In the genomic region with DNA sequence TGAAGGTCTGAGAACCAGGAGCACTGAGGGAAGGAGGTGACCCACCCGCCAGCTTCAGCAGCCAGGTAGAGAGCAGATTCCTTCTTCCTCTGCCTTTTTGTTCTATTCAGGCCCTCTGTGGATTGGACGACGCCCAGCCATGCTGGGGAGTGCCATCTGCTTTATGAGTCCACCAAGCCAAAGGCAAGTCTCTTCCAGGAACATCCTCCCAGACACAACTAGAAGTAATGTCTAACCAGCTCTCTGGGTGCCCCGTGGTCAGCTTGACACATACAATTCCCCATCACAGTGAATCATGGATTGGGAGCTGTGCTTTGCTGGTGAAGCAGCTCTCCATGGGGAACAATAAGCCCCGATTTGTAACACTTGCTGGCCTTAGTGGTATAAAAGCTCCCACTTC, we compare ENCODE assay signal across 20 cellular contexts.
"Had no signal": no experiment of that assay in that cellular context is flagged by ENCODE, and none has a peak within 500 bp of the region (broad histone marks: within the 10 kb centered on the region; RNA-seq: fewer than 3 reads in every experiment).

No MANE protein-coding gene starts in this region.

- DNase-seq: activated CD8-positive, alpha-beta memory T cell treated with anti-CD3 and anti-CD28 coated beads for 24 hours; activated CD8-positive, alpha-beta memory T cell treated with anti-CD3 and anti-CD28 coated beads, Interleukin-2, amount 50 U/mL, for 4 hours; activated naive CD8-positive, alpha-beta T cell treated with anti-CD3 and anti-CD28 coated beads, Interleukin-2, amount 10 ng/mL, durations not matched to agents 7 days and 5 days; activated T-cell treated with anti-CD3 and anti-CD28 coated beads, Interleukin-2, amount 50 U/mL, for 24 hours; amniotic stem cell; effector CD8-positive, alpha-beta T cell; erythroblast; foreskin fibroblast; kidney; natural killer cell; stimulated activated CD4-positive, alpha-beta T cell treated with anti-CD3 and anti-CD28 coated beads, Interleukin-15, amount 100 ng/mL, for 24 hours; T-helper 1 cell; upper lobe of right lung had no signal

- H3K4me3 Mint-ChIP-seq: activated naive CD8-positive, alpha-beta T cell treated with anti-CD3 and anti-CD28 coated beads, Interleukin-2, amount 10 ng/mL, durations not matched to agents 7 days and 5 days; activated T-cell treated with anti-CD3 and anti-CD28 coated beads, Interleukin-2, amount 50 U/mL, for 24 hours; activated T-helper 17 cell treated with anti-CD3 and anti-CD28 coated beads, Interleukin-2, amount 50 U/mL, for 72 hours; dendritic cell treated with granulocyte-macrophage colony-stimulating factor and Interleukin-4, amounts not matched to agents 40 ng/mL and 50 ng/mL, for 4 days; mesothelial cell of epicardium; natural killer cell; stimulated activated memory B cell treated with anti-CD40 and anti-IgM and Interleukin-4, amounts not matched to agents 10 μg/mL and 1 μg/mL and 100 μg/mL, for 72 hours; WTC11 had no signal

- H3K9me3 Mint-ChIP-seq: activated naive CD8-positive, alpha-beta T cell treated with anti-CD3 and anti-CD28 coated beads, Interleukin-2, amount 10 ng/mL, durations not matched to agents 7 days and 5 days; activated T-cell treated with anti-CD3 and anti-CD28 coated beads, Interleukin-2, amount 50 U/mL, for 24 hours; activated T-helper 17 cell treated with anti-CD3 and anti-CD28 coated beads, Interleukin-2, amount 50 U/mL, for 72 hours; natural killer cell; stimulated activated memory B cell treated with anti-CD40 and anti-IgM and Interleukin-4, amounts not matched to agents 10 μg/mL and 1 μg/mL and 100 μg/mL, for 72 hours had no signal

- ATAC-seq: activated T-helper 17 cell treated with anti-CD3 and anti-CD28 coated beads, Interleukin-2, amount 50 U/mL, for 72 hours; left lobe of liver; natural killer cell; sciatic nerve; stimulated activated memory B cell treated with anti-CD40 and anti-IgM and Interleukin-4, amounts not matched to agents 10 μg/mL and 1 μg/mL and 100 μg/mL, for 72 hours; upper lobe of right lung; WTC11 had no signal

- H3K4me1 Mint-ChIP-seq: activated naive CD8-positive, alpha-beta T cell treated with anti-CD3 and anti-CD28 coated beads, Interleukin-2, amount 10 ng/mL, durations not matched to agents 7 days and 5 days; activated T-helper 17 cell treated with anti-CD3 and anti-CD28 coated beads, Interleukin-2, amount 50 U/mL, for 72 hours; mesothelial cell of epicardium; natural killer cell; stimulated activated memory B cell treated with anti-CD40 and anti-IgM and Interleukin-4, amounts not matched to agents 10 μg/mL and 1 μg/mL and 100 μg/mL, for 72 hours had no signal

- H3K27ac Mint-ChIP-seq: activated naive CD8-positive, alpha-beta T cell treated with anti-CD3 and anti-CD28 coated beads, Interleukin-2, amount 10 ng/mL, durations not matched to agents 7 days and 5 days; activated T-cell treated with anti-CD3 and anti-CD28 coated beads, Interleukin-2, amount 50 U/mL, for 24 hours; activated T-helper 17 cell treated with anti-CD3 and anti-CD28 coated beads, Interleukin-2, amount 50 U/mL, for 72 hours; dendritic cell treated with granulocyte-macrophage colony-stimulating factor and Interleukin-4, amounts not matched to agents 40 ng/mL and 50 ng/mL, for 4 days; mesothelial cell of epicardium; natural killer cell; stimulated activated memory B cell treated with anti-CD40 and anti-IgM and Interleukin-4, amounts not matched to agents 10 μg/mL and 1 μg/mL and 100 μg/mL, for 72 hours; WTC11 had no signal

- H3K27me3 Mint-ChIP-seq: dendritic cell treated with granulocyte-macrophage colony-stimulating factor and Interleukin-4, amounts not matched to agents 40 ng/mL and 50 ng/mL, for 4 days had no signal

- H3K36me3 Mint-ChIP-seq: activated naive CD8-positive, alpha-beta T cell treated with anti-CD3 and anti-CD28 coated beads, Interleukin-2, amount 10 ng/mL, durations not matched to agents 7 days and 5 days; mesothelial cell of epicardium; natural killer cell; stimulated activated memory B cell treated with anti-CD40 and anti-IgM and Interleukin-4, amounts not matched to agents 10 μg/mL and 1 μg/mL and 100 μg/mL, for 72 hours; WTC11 had no signal
